In the genomic region with DNA sequence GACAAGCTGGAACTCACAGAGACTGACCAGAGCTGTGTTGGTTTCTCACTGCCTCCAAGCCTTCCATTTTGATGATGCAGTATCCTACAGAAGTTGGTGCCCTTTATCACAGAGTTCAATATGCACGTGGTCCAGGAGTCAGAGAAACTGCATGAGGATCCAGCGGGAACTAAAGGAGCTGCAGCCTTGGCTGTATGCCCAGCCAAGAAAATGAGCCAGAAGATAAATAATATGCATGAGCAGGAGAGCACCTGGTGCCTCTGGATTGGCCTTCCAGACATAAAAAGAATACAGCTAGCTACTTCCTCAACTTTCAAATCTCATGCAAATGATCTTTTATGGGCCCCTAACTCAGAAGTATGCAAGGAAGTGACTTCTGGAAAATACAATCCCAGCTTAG, we compare ENCODE assay signal across 11 cellular contexts. TPM values are rescaled to one million over a fixed set of nuclear protein-coding genes. Genes with fewer than 3 reads are reported as not detected.
DNase-seq lines count a peak whose midpoint lies in the region; ATAC-seq, FAIRE-seq and TF ChIP-seq lines count a peak whose summit lies in the region.
"Had no signal": no experiment of that assay in that cellular context is flagged by ENCODE, and none has a peak within 500 bp of the region (broad histone marks: within the 10 kb centered on the region; RNA-seq: fewer than 3 reads in every experiment).

No MANE protein-coding gene starts in this region.

- 57% methylated on average over 2 of the region's 2 CpGs for WGBS in mammary epithelial cell (ENCODE audit: low coverage, missing lambda C conversion rate)
- 3 to 4% methylated on average over 2 of the region's 2 CpGs for whole genome bisulfite sequencing in pancreas, 2 donors

- H3K9me3 ChIP-seq in mammary epithelial cell (replicated peaks; ENCODE audit: insufficient read depth, low read length) (no peaks in the 10 kb centered on the region), pancreas (no peaks in the 10 kb centered on the region), OCI-LY7 (ENCODE audit: low read length) (no peaks in the 10 kb centered on the region)

- no peak for TF ChIP-seq CTCF in mammary epithelial cell (conservative IDR thresholded peaks at IDR 0.05 in 1 of 2, IDR thresholded peaks at IDR 0.05 in 1 of 2; ENCODE audit: extremely low read depth in 1 of 2, insufficient read depth in 1 of 2, low read depth in 1 of 2, low read length in 2 of 2)
- no peak for TF ChIP-seq CTCF in pancreas (IDR thresholded peaks at IDR 0.05)
- no peak for TF ChIP-seq CTCF in OCI-LY7 (conservative IDR thresholded peaks at IDR 0.05; ENCODE audit: low read length)

- H4K20me1 ChIP-seq in mammary epithelial cell (ENCODE audit: insufficient read depth, low read length) (no peaks in the 10 kb centered on the region), OCI-LY7 (ENCODE audit: insufficient read depth, low read length) (no peaks in the 10 kb centered on the region)

- H3K27me3 ChIP-seq in mammary epithelial cell (ENCODE audit: insufficient read depth, low read length) (no peaks in the 10 kb centered on the region), pancreas (no peaks in the 10 kb centered on the region)

- peaks cover 13% of the 10 kb centered on the region for H3K4me1 ChIP-seq in mammary epithelial cell (ENCODE audit: insufficient read depth, low read length)
- H3K4me1 ChIP-seq in pancreas = no peaks in the 10 kb centered on the region
- H3K4me1 ChIP-seq in OCI-LY7 (ENCODE audit: insufficient read depth, low read length, poor library complexity, severe bottlenecking) = peaks cover 7% of the 10 kb centered on the region

- intact Hi-C loops in mammary epithelial cell (cut with micrococcal nuclease) = no loop called here
- intact Hi-C loops in pancreas (cut with DNase I) = no loop called here
- intact Hi-C loops in OCI-LY7 (cut with micrococcal nuclease; ENCODE audit: unreplicated experiment) = no loop called here

- no peak for FAIRE-seq in pancreas (lab: Jason Lieb, UNC)
- FAIRE-seq: HepG2 had no signal

- H3K9ac ChIP-seq in mammary epithelial cell (ENCODE audit: insufficient read depth, low read length) = no peak overlapping the region

- in situ Hi-C loops in mammary epithelial cell (cut with MboI; ENCODE audit: low sequenced_read_pairs in 2 of 2) = no loop called here

- no peak overlapping the region for H2AFZ ChIP-seq in mammary epithelial cell (ENCODE audit: low read depth, low read length)
- H2AFZ ChIP-seq in OCI-LY7 (ENCODE audit: low read length) = no peak overlapping the region

- CTCF ChIA-PET in mammary epithelial cell (lab: Charles Lee; ENCODE audit: low non-redundant PET) = no interaction called here
- CTCF ChIA-PET in OCI-LY7 (lab: Charles Lee; ENCODE audit: unreplicated experiment) = no interaction called here

- H3K4me3 ChIP-seq in mammary epithelial cell (replicated peaks in 1 of 3; ENCODE audit: insufficient read depth in 1 of 3, low read depth in 2 of 3, low read length in 3 of 3) (no peak overlapping the region), pancreas (no peak overlapping the region), OCI-LY7 (ENCODE audit: low read depth, low read length, poor library complexity, severe bottlenecking) (no peak overlapping the region)

- H3K27ac ChIP-seq in mammary epithelial cell (ENCODE audit: insufficient read depth, low read depth, low read length) = no peak overlapping the region
- H3K27ac ChIP-seq in pancreas = peak overlapping the region in 2 of 4 donors; percentile 29 to 51
- H3K27ac ChIP-seq in OCI-LY7 (ENCODE audit: low read depth, low read length, poor library complexity, severe bottlenecking) = no peak overlapping the region

- no peaks in the 10 kb centered on the region for H3K9me2 ChIP-seq in OCI-LY7 (ENCODE audit: insufficient read depth, low read length)

- ATAC-seq in pancreas = peak; percentile 97 to 100 (median 98)
- no peak for ATAC-seq in GM21526 (IDR thresholded peaks at IDR 0.05; ENCODE audit: low FRiP score, unreplicated experiment)
- ATAC-seq: effector memory CD8-positive, alpha-beta T cell; HepG2 had no signal

- BruUV-seq in mammary epithelial cell (replicated peaks; lab: Mats Ljungman, UMichigan) (no TSS peak), OCI-LY7 (replicated peaks; lab: Mats Ljungman, UMichigan) (no TSS peak)

- H3K36me3 ChIP-seq in mammary epithelial cell (ENCODE audit: insufficient read depth, low read length) (no peaks in the 10 kb centered on the region), pancreas (no peaks in the 10 kb centered on the region), OCI-LY7 (ENCODE audit: insufficient read depth, low read length) (no peaks in the 10 kb centered on the region)

- no peak overlapping the region for H3K4me2 ChIP-seq in mammary epithelial cell (ENCODE audit: insufficient read depth, low read depth, low read length)
- no peak overlapping the region for H3K4me2 ChIP-seq in OCI-LY7 (ENCODE audit: low read length)

- no peaks in the 10 kb centered on the region for H3K79me2 ChIP-seq in mammary epithelial cell (ENCODE audit: insufficient read depth, low read length)
- H3K79me2 ChIP-seq in OCI-LY7 (ENCODE audit: insufficient read depth, low read depth, low read length) = no peaks in the 10 kb centered on the region

- POLR2A ChIA-PET in OCI-LY7 (lab: Charles Lee) = interaction anchor here (1.1 to 1.3 kb wide), 2 partner anchors 19 to 33 kb away, joined by 3 read pairs; no protein-coding TSS in a partner anchor

- dilution Hi-C loops in mammary epithelial cell (cut with HindIII; ENCODE audit: low sequenced_read_pairs) = no loop called here

- DNase-seq in NCI-H146 (lab: John Stamatoyannopoulos, UW) (peak; percentile 4), NCI-H146 treated with DMSO at 0.1 percent for 48 hours (lab: John Stamatoyannopoulos, UW; ENCODE audit: unreplicated experiment) (no peak), NCI-H2107 (lab: John Stamatoyannopoulos, UW) (peak; percentile 1), mammary epithelial cell (peak; percentile 25), pancreas (peak; percentile 70 to 86 (median 74)), SKM-1 (lab: John Stamatoyannopoulos, UW; ENCODE audit: unreplicated experiment) (no peak), OCI-LY7 (ENCODE audit: low spot score) (no peak)
- DNase-seq: 8988T; effector memory CD8-positive, alpha-beta T cell had no signal

RNA-seq across cellular contexts. Expression of a gene that starts 44.3 kb away (rescaled TPM):
- total RNA-seq in mammary epithelial cell = under 1 TPM in 1 of 2 donors, not detected in 1; 0.67 TPM
- polyA plus RNA-seq in mammary epithelial cell = 0.02 TPM
- not detected for polyA minus RNA-seq in mammary epithelial cell
- 1 to 10 TPM; 1.2 to 3.7 (median 1.5) TPM for total RNA-seq in pancreas
- polyA plus RNA-seq in pancreas = 1 to 10 TPM; 2.3 to 3.4 TPM
- not detected in 2 replicates for total RNA-seq in OCI-LY7 (2014; rRNA removed; shearing (Covaris generic))
- not detected in 2 replicates for total RNA-seq in OCI-LY7 (2022)
- total RNA-seq: HepG2 had no signal
- polyA plus RNA-seq: HepG2 had no signal

Comparison
In these comparisons a context has a peak if more than half of its experiments do, and no peak if none do; other contexts are left out.
1. DNase-seq: peak in NCI-H146 (single experiment), NCI-H2107 (single experiment), mammary epithelial cell (single experiment) and pancreas (6 of 6); none in NCI-H146 treated with DMSO at 0.1 percent for 48 hours (single experiment), SKM-1 (single experiment) and OCI-LY7 (single experiment).